In the genomic region with DNA sequence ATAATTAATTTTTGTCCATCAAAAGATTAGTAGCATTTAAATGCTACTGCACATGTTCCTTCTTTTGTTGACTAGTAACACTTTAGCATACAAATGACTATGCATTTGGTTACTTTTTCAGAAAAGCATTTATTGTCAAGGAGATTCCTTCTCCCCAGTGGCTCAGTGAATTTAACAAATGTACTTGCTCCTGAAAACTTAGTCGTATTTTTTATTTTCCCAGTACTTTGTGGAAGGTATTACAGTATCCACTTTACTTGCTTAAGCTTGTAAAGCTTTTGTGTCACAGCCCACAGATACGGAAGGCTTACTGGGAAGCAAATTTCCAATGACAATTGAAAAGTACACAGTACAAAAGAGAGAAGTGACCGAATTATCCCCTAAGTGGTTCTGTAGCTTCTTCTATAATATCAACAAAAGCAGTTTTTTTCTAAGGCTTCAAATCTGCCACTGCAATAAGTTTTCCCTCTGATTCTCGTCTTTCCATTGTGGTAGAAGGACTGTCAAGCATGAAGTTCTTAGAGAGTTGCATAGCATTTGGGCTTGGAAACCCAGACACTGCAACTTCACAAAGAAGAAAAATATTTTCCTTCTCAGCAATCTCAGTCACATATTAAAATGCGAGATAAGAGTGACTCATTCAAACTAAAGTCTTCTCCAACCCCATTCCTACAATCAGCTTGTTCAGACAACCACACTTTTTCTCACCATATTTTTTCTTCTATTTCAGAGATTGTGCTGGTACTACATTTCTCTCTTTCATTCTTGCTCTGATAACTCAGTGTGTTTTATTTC, we compare ENCODE assay signal across 15 cellular contexts.
"Had no signal": no experiment of that assay in that cellular context is flagged by ENCODE, and none has a peak within 500 bp of the region (broad histone marks: within the 10 kb centered on the region; RNA-seq: fewer than 3 reads in every experiment).

No MANE protein-coding gene starts in this region.

- DNase-seq: activated CD4-positive, alpha-beta memory T cell treated with anti-CD3 and anti-CD28 coated beads for 36 hours; activated CD4-positive, alpha-beta T cell treated with anti-CD3 and anti-CD28 coated beads for 4 hours; activated naive CD4-positive, alpha-beta T cell treated with Interleukin-2 at 50 U/mL for 16 hours; activated naive CD8-positive, alpha-beta T cell treated with anti-CD3 and anti-CD28 coated beads, Interleukin-2, amount 10 ng/mL, durations not matched to agents 7 days and 5 days; anterior cingulate cortex; effector CD8-positive, alpha-beta T cell; mucosa of descending colon; naive B cell; pancreas; sigmoid colon; spleen; stimulated activated CD4-positive, alpha-beta T cell treated with anti-CD3 and anti-CD28 coated beads, Interleukin-4, amount 100 ng/mL, for 4 hours; upper lobe of left lung had no signal

- H3K36me3 ChIP-seq: esophagus muscularis mucosa, pancreas, sigmoid colon, spleen, thoracic aorta, upper lobe of left lung had no signal

- H3K27me3 ChIP-seq: esophagus muscularis mucosa, pancreas, sigmoid colon, spleen, upper lobe of left lung had no signal

- H3K4me3 ChIP-seq: esophagus muscularis mucosa, mucosa of descending colon, pancreas, sigmoid colon, spleen, thoracic aorta, upper lobe of left lung had no signal

- H3K9me3 ChIP-seq: pancreas, thoracic aorta had no signal

- H3K27ac ChIP-seq: esophagus muscularis mucosa, pancreas, sigmoid colon, spleen, thoracic aorta, upper lobe of left lung had no signal

- H3K4me1 ChIP-seq: esophagus muscularis mucosa, pancreas, sigmoid colon, spleen, upper lobe of left lung had no signal
